2 cellular contexts compared by ENCODE assay signal in the genomic region with DNA sequence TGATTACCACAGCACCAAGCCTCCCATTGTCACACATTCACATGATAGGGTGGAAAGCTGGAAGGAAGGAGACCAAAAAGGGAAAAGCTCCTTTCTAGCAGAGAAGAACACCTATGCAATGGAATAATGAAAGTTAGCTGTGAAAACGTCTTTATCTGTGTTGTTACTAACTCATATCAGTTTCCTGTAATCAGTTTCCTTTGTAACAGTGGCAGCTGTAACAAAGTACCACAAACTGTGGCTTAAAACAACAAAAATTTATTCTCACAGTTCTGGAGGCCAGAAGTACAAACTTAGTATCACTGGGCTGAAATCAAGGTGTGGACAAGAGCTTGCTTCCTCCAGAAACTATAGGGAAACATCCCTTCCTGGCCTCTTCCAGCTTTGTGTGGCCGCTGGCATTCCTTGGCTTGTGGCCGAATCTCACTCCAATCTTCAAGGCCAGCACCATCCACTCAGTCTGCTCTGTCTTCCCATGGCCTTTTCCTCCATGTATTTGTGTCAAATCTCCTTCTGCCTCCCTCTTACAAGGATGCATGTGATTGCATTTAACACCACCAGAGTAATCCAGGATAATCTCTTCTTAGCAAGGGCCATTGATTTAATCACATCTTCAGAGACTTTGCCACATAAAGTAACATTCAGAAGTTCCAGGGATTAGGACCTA.
TF ChIP-seq lines count a peak whose summit lies in the region.

No MANE protein-coding gene starts in this region.

TF ChIP-seq in HCT116, 20 proteins besides CTCF, POLR2A, EP300 and RAD21:
- TF ChIP-seq SIN3A (IDR thresholded peaks at IDR 0.05; ENCODE audit: low read depth) (no peak), EZH2phosphoT487 (IDR thresholded peaks at IDR 0.05; ENCODE audit: borderline replicate concordance) (no peak), EZH2 (IDR thresholded peaks at IDR 0.05) (no peak), SRF (IDR thresholded peaks at IDR 0.05; ENCODE audit: low read depth) (no peak), FOSL1 (IDR thresholded peaks at IDR 0.05; ENCODE audit: low read depth) (no peak), SP1 (IDR thresholded peaks at IDR 0.05; ENCODE audit: low read depth) (no peak), POLR2AphosphoS5 (IDR thresholded peaks at IDR 0.05; ENCODE audit: low read depth, low read length) (no peak), ELF1 (IDR thresholded peaks at IDR 0.05; ENCODE audit: borderline replicate concordance, low read depth) (no peak), ZFX (IDR thresholded peaks at IDR 0.05) (no peak), EGR1 (IDR thresholded peaks at IDR 0.05; ENCODE audit: low read depth) (no peak), YY1 (IDR thresholded peaks at IDR 0.05; ENCODE audit: extremely low read depth, insufficient replicate concordance, low read depth, low read length) (no peak), CBX3 (IDR thresholded peaks at IDR 0.05; ENCODE audit: low read depth) (no peak), JUND (IDR thresholded peaks at IDR 0.05) (no peak)
- TF ChIP-seq, protein P1, sequence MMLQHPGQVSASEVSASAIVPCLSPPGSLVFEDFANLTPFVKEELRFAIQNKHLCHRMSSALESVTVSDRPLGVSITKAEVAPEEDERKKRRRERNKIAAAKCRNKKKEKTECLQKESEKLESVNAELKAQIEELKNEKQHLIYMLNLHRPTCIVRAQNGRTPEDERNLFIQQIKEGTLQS (IDR thresholded peaks at IDR 0.05): no peak
- TF ChIP-seq, protein P2, sequence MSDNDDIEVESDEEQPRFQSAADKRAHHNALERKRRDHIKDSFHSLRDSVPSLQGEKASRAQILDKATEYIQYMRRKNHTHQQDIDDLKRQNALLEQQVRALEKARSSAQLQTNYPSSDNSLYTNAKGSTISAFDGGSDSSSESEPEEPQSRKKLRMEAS (IDR thresholded peaks at IDR 0.05): no peak
- TF ChIP-seq, protein P3, sequence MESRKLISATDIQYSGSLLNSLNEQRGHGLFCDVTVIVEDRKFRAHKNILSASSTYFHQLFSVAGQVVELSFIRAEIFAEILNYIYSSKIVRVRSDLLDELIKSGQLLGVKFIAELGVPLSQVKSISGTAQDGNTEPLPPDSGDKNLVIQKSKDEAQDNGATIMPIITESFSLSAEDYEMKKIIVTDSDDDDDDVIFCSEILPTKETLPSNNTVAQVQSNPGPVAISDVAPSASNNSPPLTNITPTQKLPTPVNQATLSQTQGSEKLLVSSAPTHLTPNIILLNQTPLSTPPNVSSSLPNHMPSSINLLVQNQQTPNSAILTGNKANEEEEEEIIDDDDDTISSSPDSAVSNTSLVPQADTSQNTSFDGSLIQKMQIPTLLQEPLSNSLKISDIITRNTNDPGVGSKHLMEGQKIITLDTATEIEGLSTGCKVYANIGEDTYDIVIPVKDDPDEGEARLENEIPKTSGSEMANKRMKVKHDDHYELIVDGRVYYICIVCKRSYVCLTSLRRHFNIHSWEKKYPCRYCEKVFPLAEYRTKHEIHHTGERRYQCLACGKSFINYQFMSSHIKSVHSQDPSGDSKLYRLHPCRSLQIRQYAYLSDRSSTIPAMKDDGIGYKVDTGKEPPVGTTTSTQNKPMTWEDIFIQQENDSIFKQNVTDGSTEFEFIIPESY (IDR thresholded peaks at IDR 0.05; ENCODE audit: extremely low read depth, insufficient replicate concordance, low read length): no peak

TF ChIP-seq in HEK293T, 16 proteins besides CTCF, POLR2A, EP300 and RAD21:
- TF ChIP-seq ZNF384 (IDR thresholded peaks at IDR 0.05): no peak
- TF ChIP-seq L3MBTL2 (conservative IDR thresholded peaks at IDR 0.05): no peak
- TF ChIP-seq FOXK2 (IDR thresholded peaks at IDR 0.05): no peak
- TF ChIP-seq SUZ12 (IDR thresholded peaks at IDR 0.05): no peak
- TF ChIP-seq HDGF (IDR thresholded peaks at IDR 0.05; ENCODE audit: borderline replicate concordance): no peak
- TF ChIP-seq, protein P4, sequence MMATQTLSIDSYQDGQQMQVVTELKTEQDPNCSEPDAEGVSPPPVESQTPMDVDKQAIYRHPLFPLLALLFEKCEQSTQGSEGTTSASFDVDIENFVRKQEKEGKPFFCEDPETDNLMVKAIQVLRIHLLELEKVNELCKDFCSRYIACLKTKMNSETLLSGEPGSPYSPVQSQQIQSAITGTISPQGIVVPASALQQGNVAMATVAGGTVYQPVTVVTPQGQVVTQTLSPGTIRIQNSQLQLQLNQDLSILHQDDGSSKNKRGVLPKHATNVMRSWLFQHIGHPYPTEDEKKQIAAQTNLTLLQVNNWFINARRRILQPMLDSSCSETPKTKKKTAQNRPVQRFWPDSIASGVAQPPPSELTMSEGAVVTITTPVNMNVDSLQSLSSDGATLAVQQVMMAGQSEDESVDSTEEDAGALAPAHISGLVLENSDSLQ (IDR thresholded peaks at IDR 0.05): no peak
- no peak for TF ChIP-seq ARNT (IDR thresholded peaks at IDR 0.05)
- TF ChIP-seq FOXA1 (IDR thresholded peaks at IDR 0.05): no peak
- no peak for TF ChIP-seq LEF1 (IDR thresholded peaks at IDR 0.05; ENCODE audit: borderline replicate concordance)
- TF ChIP-seq FOXM1 (IDR thresholded peaks at IDR 0.05; ENCODE audit: borderline replicate concordance): no peak
- TF ChIP-seq TARDBP (IDR thresholded peaks at IDR 0.05): no peak
- no peak for TF ChIP-seq CTBP1 (IDR thresholded peaks at IDR 0.05; ENCODE audit: borderline replicate concordance)
- TF ChIP-seq BHLHE40 (IDR thresholded peaks at IDR 0.05; ENCODE audit: borderline replicate concordance): no peak
- no peak for TF ChIP-seq NFRKB (IDR thresholded peaks at IDR 0.05)
- no peak for TF ChIP-seq ELF4 (IDR thresholded peaks at IDR 0.05)
TF ChIP-seq in HEK293T: peak in this region for 0.
